ENCODE assay signal across 1 cellular context in the genomic region with DNA sequence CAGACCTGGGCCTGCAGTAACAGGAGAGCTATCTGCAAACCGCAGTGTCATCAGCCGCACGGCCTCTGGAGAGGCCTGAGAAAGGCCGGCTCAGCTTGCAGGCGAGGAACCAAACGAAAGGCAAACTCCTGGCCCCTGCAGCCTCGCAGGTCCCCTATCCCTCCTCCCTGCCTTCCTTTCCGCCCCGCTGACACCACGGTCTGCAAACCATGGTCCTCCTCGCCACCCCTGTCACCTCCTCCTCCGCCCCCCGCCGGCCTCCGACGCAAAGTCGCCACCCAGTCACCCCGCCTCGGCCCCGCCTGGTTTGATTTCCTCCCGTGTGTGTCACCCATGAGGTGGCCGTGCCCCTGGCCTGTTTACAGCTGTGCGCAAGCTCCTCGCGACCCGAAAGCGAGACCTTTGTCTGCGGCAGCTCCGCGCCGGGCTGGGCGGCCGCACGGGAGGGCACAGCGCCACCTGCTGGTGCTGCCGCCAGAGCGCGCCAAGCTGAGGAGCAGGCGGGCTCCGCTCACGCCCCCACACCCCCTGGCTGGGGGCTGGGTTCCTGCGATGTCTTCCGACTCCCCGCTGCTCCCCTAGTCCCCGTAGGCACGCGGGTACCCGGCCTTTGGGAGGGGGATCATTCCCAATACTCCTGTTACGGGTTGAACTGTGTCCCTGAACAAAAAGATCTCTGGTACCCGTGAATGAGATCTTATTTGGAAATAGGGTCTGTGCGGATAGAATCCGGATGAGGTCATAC.
TF ChIP-seq lines count a peak whose summit lies in the region.

No MANE protein-coding gene starts in this region.

TF ChIP-seq in HepG2, 621 proteins besides CTCF, POLR2A, EP300 and RAD21 (continued from another document and continues in another):
- TF ChIP-seq, protein P1, sequence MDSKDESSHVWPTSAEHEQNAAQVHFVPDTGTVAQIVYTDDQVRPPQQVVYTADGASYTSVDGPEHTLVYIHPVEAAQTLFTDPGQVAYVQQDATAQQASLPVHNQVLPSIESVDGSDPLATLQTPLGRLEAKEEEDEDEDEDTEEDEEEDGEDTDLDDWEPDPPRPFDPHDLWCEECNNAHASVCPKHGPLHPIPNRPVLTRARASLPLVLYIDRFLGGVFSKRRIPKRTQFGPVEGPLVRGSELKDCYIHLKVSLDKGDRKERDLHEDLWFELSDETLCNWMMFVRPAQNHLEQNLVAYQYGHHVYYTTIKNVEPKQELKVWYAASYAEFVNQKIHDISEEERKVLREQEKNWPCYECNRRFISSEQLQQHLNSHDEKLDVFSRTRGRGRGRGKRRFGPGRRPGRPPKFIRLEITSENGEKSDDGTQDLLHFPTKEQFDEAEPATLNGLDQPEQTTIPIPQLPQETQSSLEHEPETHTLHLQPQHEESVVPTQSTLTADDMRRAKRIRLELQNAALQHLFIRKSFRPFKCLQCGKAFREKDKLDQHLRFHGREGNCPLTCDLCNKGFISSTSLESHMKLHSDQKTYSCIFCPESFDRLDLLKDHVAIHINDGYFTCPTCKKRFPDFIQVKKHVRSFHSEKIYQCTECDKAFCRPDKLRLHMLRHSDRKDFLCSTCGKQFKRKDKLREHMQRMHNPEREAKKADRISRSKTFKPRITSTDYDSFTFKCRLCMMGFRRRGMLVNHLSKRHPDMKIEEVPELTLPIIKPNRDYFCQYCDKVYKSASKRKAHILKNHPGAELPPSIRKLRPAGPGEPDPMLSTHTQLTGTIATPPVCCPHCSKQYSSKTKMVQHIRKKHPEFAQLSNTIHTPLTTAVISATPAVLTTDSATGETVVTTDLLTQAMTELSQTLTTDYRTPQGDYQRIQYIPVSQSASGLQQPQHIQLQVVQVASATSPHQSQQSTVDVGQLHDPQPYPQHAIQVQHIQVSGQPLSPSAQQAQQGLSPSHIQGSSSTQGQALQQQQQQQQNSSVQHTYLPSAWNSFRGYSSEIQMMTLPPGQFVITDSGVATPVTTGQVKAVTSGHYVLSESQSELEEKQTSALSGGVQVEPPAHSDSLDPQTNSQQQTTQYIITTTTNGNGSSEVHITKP (CRISPR knock-in tag; IDR thresholded peaks at IDR 0.05; ENCODE audit: low read depth) = no peak
- TF ChIP-seq FOXA1 (IDR thresholded peaks at IDR 0.05) (no peak), FOXA1 (CRISPR knock-in tag; IDR thresholded peaks at IDR 0.05) (peak; percentile 78), ZNF18 (CRISPR knock-in tag; IDR thresholded peaks at IDR 0.05; ENCODE audit: insufficient replicate concordance) (no peak), PHF5A (CRISPR knock-in tag; IDR thresholded peaks at IDR 0.05; ENCODE audit: low read depth, unreplicated experiment) (no peak), SP5 (CRISPR knock-in tag; IDR thresholded peaks at IDR 0.05; ENCODE audit: borderline replicate concordance, low read depth) (0 out of 2 replicates have a peak, but pooled peaks have one; percentile 28), HOXA7 (CRISPR knock-in tag; IDR thresholded peaks at IDR 0.05) (no peak), STAT5B (CRISPR knock-in tag; IDR thresholded peaks at IDR 0.05) (no peak), ETV5 (CRISPR knock-in tag; IDR thresholded peaks at IDR 0.05; ENCODE audit: borderline replicate concordance) (peak; percentile 33; the same call in 1 of the 2 replicates), MATR3 (CRISPR knock-in tag; IDR thresholded peaks at IDR 0.05) (no peak), IRF2 (CRISPR knock-in tag; IDR thresholded peaks at IDR 0.05) (peak; percentile 62; the same call in 1 of the 2 replicates), AKAP8 (CRISPR knock-in tag; IDR thresholded peaks at IDR 0.05) (peak; percentile 97), ZMYM3 (CRISPR knock-in tag; IDR thresholded peaks at IDR 0.05) (peak; percentile 31; the same call in 1 of the 2 replicates), NPAS2 (CRISPR knock-in tag; IDR thresholded peaks at IDR 0.05; ENCODE audit: borderline replicate concordance) (no peak), CREM (IDR thresholded peaks at IDR 0.05) (no peak), CREM (CRISPR knock-in tag; IDR thresholded peaks at IDR 0.05) (no peak), FOXP1 (IDR thresholded peaks at IDR 0.05) (peak; percentile 56; the same call in 1 of the 2 replicates), FOXP1 (CRISPR knock-in tag; IDR thresholded peaks at IDR 0.05) (peak; percentile 66), CSRNP2 (CRISPR knock-in tag; conservative IDR thresholded peaks at IDR 0.05; ENCODE audit: low read depth) (no peak), FOXK1 (CRISPR knock-in tag; IDR thresholded peaks at IDR 0.05; ENCODE audit: borderline replicate concordance, low read depth) (peak; percentile 82; the same call in 1 of the 2 replicates), HCFC1 (IDR thresholded peaks at IDR 0.05; ENCODE audit: low read depth, low read length) (no peak), ZSCAN30 (CRISPR knock-in tag; IDR thresholded peaks at IDR 0.05) (no peak), ZKSCAN8 (CRISPR knock-in tag; IDR thresholded peaks at IDR 0.05; ENCODE audit: borderline replicate concordance) (no peak), IRX3 (CRISPR knock-in tag; IDR thresholded peaks at IDR 0.05; ENCODE audit: borderline replicate concordance, low read depth) (no peak)
- TF ChIP-seq, protein P2, sequence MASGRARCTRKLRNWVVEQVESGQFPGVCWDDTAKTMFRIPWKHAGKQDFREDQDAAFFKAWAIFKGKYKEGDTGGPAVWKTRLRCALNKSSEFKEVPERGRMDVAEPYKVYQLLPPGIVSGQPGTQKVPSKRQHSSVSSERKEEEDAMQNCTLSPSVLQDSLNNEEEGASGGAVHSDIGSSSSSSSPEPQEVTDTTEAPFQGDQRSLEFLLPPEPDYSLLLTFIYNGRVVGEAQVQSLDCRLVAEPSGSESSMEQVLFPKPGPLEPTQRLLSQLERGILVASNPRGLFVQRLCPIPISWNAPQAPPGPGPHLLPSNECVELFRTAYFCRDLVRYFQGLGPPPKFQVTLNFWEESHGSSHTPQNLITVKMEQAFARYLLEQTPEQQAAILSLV (CRISPR knock-in tag; IDR thresholded peaks at IDR 0.05; ENCODE audit: borderline replicate concordance) = peak; percentile 92
- TF ChIP-seq, protein P3, sequence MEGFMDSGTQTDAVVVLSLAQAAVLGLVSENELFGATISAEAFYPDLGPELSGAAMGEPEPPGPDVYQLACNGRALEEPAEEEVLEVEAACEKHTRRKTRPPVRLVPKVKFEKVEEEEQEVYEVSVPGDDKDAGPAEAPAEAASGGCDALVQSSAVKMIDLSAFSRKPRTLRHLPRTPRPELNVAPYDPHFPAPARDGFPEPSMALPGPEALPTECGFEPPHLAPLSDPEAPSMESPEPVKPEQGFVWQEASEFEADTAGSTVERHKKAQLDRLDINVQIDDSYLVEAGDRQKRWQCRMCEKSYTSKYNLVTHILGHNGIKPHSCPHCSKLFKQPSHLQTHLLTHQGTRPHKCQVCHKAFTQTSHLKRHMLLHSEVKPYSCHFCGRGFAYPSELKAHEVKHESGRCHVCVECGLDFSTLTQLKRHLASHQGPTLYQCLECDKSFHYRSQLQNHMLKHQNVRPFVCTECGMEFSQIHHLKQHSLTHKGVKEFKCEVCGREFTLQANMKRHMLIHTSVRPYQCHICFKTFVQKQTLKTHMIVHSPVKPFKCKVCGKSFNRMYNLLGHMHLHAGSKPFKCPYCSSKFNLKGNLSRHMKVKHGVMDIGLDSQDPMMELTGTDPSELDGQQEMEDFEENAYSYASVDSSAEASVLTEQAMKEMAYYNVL (CRISPR knock-in tag; IDR thresholded peaks at IDR 0.05; ENCODE audit: borderline replicate concordance) = peak; percentile 79; the same call in 1 of the 2 replicates
- TF ChIP-seq, protein P4, sequence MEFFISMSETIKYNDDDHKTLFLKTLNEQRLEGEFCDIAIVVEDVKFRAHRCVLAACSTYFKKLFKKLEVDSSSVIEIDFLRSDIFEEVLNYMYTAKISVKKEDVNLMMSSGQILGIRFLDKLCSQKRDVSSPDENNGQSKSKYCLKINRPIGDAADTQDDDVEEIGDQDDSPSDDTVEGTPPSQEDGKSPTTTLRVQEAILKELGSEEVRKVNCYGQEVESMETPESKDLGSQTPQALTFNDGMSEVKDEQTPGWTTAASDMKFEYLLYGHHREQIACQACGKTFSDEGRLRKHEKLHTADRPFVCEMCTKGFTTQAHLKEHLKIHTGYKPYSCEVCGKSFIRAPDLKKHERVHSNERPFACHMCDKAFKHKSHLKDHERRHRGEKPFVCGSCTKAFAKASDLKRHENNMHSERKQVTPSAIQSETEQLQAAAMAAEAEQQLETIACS (CRISPR knock-in tag; IDR thresholded peaks at IDR 0.05) = peak; percentile 79
- TF ChIP-seq, protein P5, sequence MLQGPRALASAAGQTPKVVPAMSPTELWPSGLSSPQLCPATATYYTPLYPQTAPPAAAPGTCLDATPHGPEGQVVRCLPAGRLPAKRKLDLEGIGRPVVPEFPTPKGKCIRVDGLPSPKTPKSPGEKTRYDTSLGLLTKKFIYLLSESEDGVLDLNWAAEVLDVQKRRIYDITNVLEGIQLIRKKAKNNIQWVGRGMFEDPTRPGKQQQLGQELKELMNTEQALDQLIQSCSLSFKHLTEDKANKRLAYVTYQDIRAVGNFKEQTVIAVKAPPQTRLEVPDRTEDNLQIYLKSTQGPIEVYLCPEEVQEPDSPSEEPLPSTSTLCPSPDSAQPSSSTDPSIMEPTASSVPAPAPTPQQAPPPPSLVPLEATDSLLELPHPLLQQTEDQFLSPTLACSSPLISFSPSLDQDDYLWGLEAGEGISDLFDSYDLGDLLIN (CRISPR knock-in tag; IDR thresholded peaks at IDR 0.05; ENCODE audit: borderline replicate concordance) = no peak
- TF ChIP-seq, protein P6, sequence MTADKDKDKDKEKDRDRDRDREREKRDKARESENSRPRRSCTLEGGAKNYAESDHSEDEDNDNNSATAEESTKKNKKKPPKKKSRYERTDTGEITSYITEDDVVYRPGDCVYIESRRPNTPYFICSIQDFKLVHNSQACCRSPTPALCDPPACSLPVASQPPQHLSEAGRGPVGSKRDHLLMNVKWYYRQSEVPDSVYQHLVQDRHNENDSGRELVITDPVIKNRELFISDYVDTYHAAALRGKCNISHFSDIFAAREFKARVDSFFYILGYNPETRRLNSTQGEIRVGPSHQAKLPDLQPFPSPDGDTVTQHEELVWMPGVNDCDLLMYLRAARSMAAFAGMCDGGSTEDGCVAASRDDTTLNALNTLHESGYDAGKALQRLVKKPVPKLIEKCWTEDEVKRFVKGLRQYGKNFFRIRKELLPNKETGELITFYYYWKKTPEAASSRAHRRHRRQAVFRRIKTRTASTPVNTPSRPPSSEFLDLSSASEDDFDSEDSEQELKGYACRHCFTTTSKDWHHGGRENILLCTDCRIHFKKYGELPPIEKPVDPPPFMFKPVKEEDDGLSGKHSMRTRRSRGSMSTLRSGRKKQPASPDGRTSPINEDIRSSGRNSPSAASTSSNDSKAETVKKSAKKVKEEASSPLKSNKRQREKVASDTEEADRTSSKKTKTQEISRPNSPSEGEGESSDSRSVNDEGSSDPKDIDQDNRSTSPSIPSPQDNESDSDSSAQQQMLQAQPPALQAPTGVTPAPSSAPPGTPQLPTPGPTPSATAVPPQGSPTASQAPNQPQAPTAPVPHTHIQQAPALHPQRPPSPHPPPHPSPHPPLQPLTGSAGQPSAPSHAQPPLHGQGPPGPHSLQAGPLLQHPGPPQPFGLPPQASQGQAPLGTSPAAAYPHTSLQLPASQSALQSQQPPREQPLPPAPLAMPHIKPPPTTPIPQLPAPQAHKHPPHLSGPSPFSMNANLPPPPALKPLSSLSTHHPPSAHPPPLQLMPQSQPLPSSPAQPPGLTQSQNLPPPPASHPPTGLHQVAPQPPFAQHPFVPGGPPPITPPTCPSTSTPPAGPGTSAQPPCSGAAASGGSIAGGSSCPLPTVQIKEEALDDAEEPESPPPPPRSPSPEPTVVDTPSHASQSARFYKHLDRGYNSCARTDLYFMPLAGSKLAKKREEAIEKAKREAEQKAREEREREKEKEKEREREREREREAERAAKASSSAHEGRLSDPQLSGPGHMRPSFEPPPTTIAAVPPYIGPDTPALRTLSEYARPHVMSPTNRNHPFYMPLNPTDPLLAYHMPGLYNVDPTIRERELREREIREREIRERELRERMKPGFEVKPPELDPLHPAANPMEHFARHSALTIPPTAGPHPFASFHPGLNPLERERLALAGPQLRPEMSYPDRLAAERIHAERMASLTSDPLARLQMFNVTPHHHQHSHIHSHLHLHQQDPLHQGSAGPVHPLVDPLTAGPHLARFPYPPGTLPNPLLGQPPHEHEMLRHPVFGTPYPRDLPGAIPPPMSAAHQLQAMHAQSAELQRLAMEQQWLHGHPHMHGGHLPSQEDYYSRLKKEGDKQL (CRISPR knock-in tag; IDR thresholded peaks at IDR 0.05; ENCODE audit: low read depth) = no peak
